In genomic region chr2:216139884-216140283, GRCh38 we compare ENCODE assay signal across 9 cellular contexts. TPM values are rescaled to one million over a fixed set of nuclear protein-coding genes. Genes with fewer than 3 reads are reported as not detected.
A peak's percentile ranks its signal among the peaks of the same experiment; 100 is the strongest.
DNase-seq lines count a peak whose midpoint lies in the region; ATAC-seq and TF ChIP-seq lines count a peak whose summit lies in the region.
"Had no signal": no experiment of that assay in that cellular context is flagged by ENCODE, and none has a peak within 500 bp of the region (broad histone marks: within the 10 kb centered on the region; RNA-seq: fewer than 3 reads in every experiment).

No MANE protein-coding gene starts in this region.

- no peak overlapping the region for H3K4me2 ChIP-seq in H9 (ENCODE audit: insufficient read depth, insufficient read length, low read length)

- TF ChIP-seq CTCF in H9 (conservative IDR thresholded peaks at IDR 0.05) (peak; percentile 63), kidney epithelial cell (IDR thresholded peaks at IDR 0.05; ENCODE audit: insufficient read depth, low read length, poor library complexity, severe bottlenecking) (peak; percentile 42)

- H3K23ac ChIP-seq in H9 (ENCODE audit: insufficient read length, low read depth, low read length) = no peak overlapping the region

- no peak overlapping the region for H3K9ac ChIP-seq in H9 (ENCODE audit: extremely low read depth, insufficient read length, low read length)

- H4K8ac ChIP-seq in H9 (replicated peaks; ENCODE audit: insufficient read length, low read depth, low read length) = no peak overlapping the region

- H3K4me3 Mint-ChIP-seq in H9 = no peak overlapping the region
- no peak overlapping the region for H3K4me3 Mint-ChIP-seq in activated CD4-positive, alpha-beta memory T cell treated with anti-CD3 and anti-CD28 coated beads for 36 hours

- H3K79me2 ChIP-seq in H9 (ENCODE audit: insufficient read depth, low read length) = peaks cover 2% of the 10 kb centered on the region; the same call in 1 of the 2 replicates

- no peak overlapping the region for H2BK5ac ChIP-seq in H9 (ENCODE audit: insufficient read length, low read length)

- H3K4ac ChIP-seq in H9 (ENCODE audit: low read depth, low read length) = no peak overlapping the region

- POLR2A ChIA-PET in activated CD4-positive, alpha-beta memory T cell treated with anti-CD3 and anti-CD28 coated beads for 36 hours (lab: Charles Lee) = no interaction called here

- no peak overlapping the region for H3K18ac ChIP-seq in H9 (ENCODE audit: insufficient read length, low read depth, low read length)

- no peaks in the 10 kb centered on the region for H3K4me1 Mint-ChIP-seq in H9
- H3K4me1 Mint-ChIP-seq in activated CD4-positive, alpha-beta memory T cell treated with anti-CD3 and anti-CD28 coated beads for 36 hours (ENCODE audit: low read depth) = peaks cover 23% of the 10 kb centered on the region

- H2BK120ac ChIP-seq in H9 (ENCODE audit: low read depth, low read length, poor library complexity, severe bottlenecking) = no peak overlapping the region

- CTCF ChIA-PET in activated CD4-positive, alpha-beta memory T cell treated with anti-CD3 and anti-CD28 coated beads for 36 hours (lab: Charles Lee) = interaction anchor here (0.7 to 4.0 kb wide), 10 partner anchors 9 to 107 kb away, joined by 3 to 48 read pairs (median 4); partner anchors contain the start of gene XRCC5

- DNase-seq in CD1c-positive myeloid dendritic cell (ENCODE audit: extremely low spot score) (peak; percentile 9), H9 (peak; percentile 43), kidney epithelial cell (ENCODE audit: low read depth) (no peak), NCI-H1436 treated with DMSO at 0.1 percent for 48 hours (lab: John Stamatoyannopoulos, UW) (no peak), substantia nigra (lab: John Stamatoyannopoulos, UW) (no peak), NCI-H2107 treated with DMSO at 0.1 percent for 48 hours (lab: John Stamatoyannopoulos, UW; ENCODE audit: unreplicated experiment) (no peak)
- peak; percentile 43 for DNase-seq in activated CD4-positive, alpha-beta memory T cell treated with anti-CD3 and anti-CD28 coated beads for 36 hours

- H3K27ac ChIP-seq in H9 (ENCODE audit: insufficient read length, low read depth, low read length) (no peak overlapping the region), substantia nigra (ENCODE audit: low read depth, low read length, poor library complexity, severe bottlenecking) (no peak overlapping the region)

- intact Hi-C loops in activated CD4-positive, alpha-beta memory T cell treated with anti-CD3 and anti-CD28 coated beads for 36 hours (cut with micrococcal nuclease) = loop anchor here (1.0 kb wide), 2 partner anchors 30 to 106 kb away; no protein-coding TSS in a partner anchor

- H4K5ac ChIP-seq in H9 (ENCODE audit: insufficient read length, low read depth, low read length) = no peak overlapping the region

- no peak overlapping the region for H3K4me3 ChIP-seq in kidney epithelial cell (ENCODE audit: low read depth, low read length)

- H3K27me3 ChIP-seq in H9 (ENCODE audit: insufficient read depth, low read length) = no peaks in the 10 kb centered on the region
- no peaks in the 10 kb centered on the region for H3K27me3 ChIP-seq in kidney epithelial cell (ENCODE audit: control insufficient read depth, insufficient read depth, low read length)

- H2AK5ac ChIP-seq in H9 (ENCODE audit: insufficient read length, low read length) = no peak overlapping the region

- H3T11ph ChIP-seq in H9 (ENCODE audit: low read length) = no peak overlapping the region

- no peaks in the 10 kb centered on the region for H3K9me3 Mint-ChIP-seq in H9
- H3K9me3 Mint-ChIP-seq in activated CD4-positive, alpha-beta memory T cell treated with anti-CD3 and anti-CD28 coated beads for 36 hours = no peaks in the 10 kb centered on the region

- no peak overlapping the region for H3K56ac ChIP-seq in H9 (ENCODE audit: insufficient read length, low read depth, low read length)

- no peak overlapping the region for H2AFZ ChIP-seq in H9 (ENCODE audit: low read length)

- no peaks in the 10 kb centered on the region for H3K27me3 Mint-ChIP-seq in H9 (ENCODE audit: low read depth)
- no peaks in the 10 kb centered on the region for H3K27me3 Mint-ChIP-seq in activated CD4-positive, alpha-beta memory T cell treated with anti-CD3 and anti-CD28 coated beads for 36 hours

- no peak overlapping the region for H2BK15ac ChIP-seq in H9 (ENCODE audit: low read depth, low read length)

- peaks cover 3% of the 10 kb centered on the region for H3K36me3 ChIP-seq in kidney epithelial cell (ENCODE audit: control insufficient read depth, insufficient read depth, low read length)

- H3K14ac ChIP-seq in H9 (ENCODE audit: insufficient read depth, low read length) = no peak overlapping the region

- no peak for ATAC-seq in GM19395 (IDR thresholded peaks at IDR 0.05; ENCODE audit: unreplicated experiment)
- ATAC-seq: sciatic nerve had no signal

- no peak overlapping the region for H3K27ac Mint-ChIP-seq in H9
- no peak overlapping the region for H3K27ac Mint-ChIP-seq in activated CD4-positive, alpha-beta memory T cell treated with anti-CD3 and anti-CD28 coated beads for 36 hours

- H3K4me1 ChIP-seq in H9 (ENCODE audit: insufficient read depth, low read length) = no peaks in the 10 kb centered on the region

- peaks cover 55 to 84% (median 81%) of the 10 kb centered on the region in 3 experiments; a peak in 6 of 7 replicates for H3K36me3 Mint-ChIP-seq in H9 (ENCODE audit: insufficient read depth in 1 of 3, low read depth in 3 of 3)
- H3K36me3 Mint-ChIP-seq in activated CD4-positive, alpha-beta memory T cell treated with anti-CD3 and anti-CD28 coated beads for 36 hours = peaks cover 63% of the 10 kb centered on the region

- H2BK12ac ChIP-seq in H9 (ENCODE audit: insufficient read length, low read depth, low read length) = no peak overlapping the region

- H3K23me2 ChIP-seq in H9 (ENCODE audit: insufficient read length, low read depth, low read length, poor library complexity, severe bottlenecking) = no peaks in the 10 kb centered on the region

- H4K20me1 ChIP-seq in H9 (ENCODE audit: control insufficient read depth, insufficient read depth, insufficient read length) = no peaks in the 10 kb centered on the region

- no peaks in the 10 kb centered on the region for H3K9me3 ChIP-seq in H9 (ENCODE audit: control insufficient read depth, low read depth, low read length)

- H4K91ac ChIP-seq in H9 (ENCODE audit: insufficient read length, low read depth, low read length) = no peak overlapping the region

- no peaks in the 10 kb centered on the region for H3K79me1 ChIP-seq in H9 (ENCODE audit: insufficient read depth, low read depth, low read length, poor library complexity, severe bottlenecking)

- no peak overlapping the region for H2BK20ac ChIP-seq in H9 (ENCODE audit: low read depth, low read length, poor library complexity, severe bottlenecking)

RNA-seq across cellular contexts. Expression of gene XRCC5, which starts 30.7 kb away (rescaled TPM):
- total RNA-seq in H9 (2021) (613 and 618 TPM in 2 replicates), kidney epithelial cell (284 and 285 TPM in 2 replicates)
- 100 to 1,000 TPM; 510 to 515 TPM for total RNA-seq in activated CD4-positive, alpha-beta memory T cell treated with anti-CD3 and anti-CD28 coated beads for 36 hours

RNA-seq across cellular contexts. Expression of gene TMEM169, which starts 58.2 kb away (rescaled TPM):
- total RNA-seq in H9 (2021) (0.97 and 1.0 TPM in 2 replicates), kidney epithelial cell (3.8 and 4.6 TPM in 2 replicates)
- 1 to 10 TPM; 2.0 to 2.7 TPM for total RNA-seq in activated CD4-positive, alpha-beta memory T cell treated with anti-CD3 and anti-CD28 coated beads for 36 hours

RNA-seq across cellular contexts. Expression of gene PECR, which starts 58.3 kb away (rescaled TPM):
- total RNA-seq in H9 (2021) (15.3 and 16.5 TPM in 2 replicates), kidney epithelial cell (17.6 and 18.4 TPM in 2 replicates)
- 10 to 100 TPM; 23.3 to 27.6 TPM for total RNA-seq in activated CD4-positive, alpha-beta memory T cell treated with anti-CD3 and anti-CD28 coated beads for 36 hours

Comparison
In these comparisons a context has a peak if more than half of its experiments do, and no peak if none do; other contexts are left out.
1. DNase-seq: peak in CD1c-positive myeloid dendritic cell (single experiment), H9 (single experiment) and activated CD4-positive, alpha-beta memory T cell treated with anti-CD3 and anti-CD28 coated beads for 36 hours (single experiment); none in kidney epithelial cell (single experiment), NCI-H1436 treated with DMSO at 0.1 percent for 48 hours (single experiment), substantia nigra (0 of 49) and NCI-H2107 treated with DMSO at 0.1 percent for 48 hours (single experiment).